In genomic region chr7:142353147-142354058, GRCh38 we compare ENCODE assay signal across 24 cellular contexts.
DNase-seq lines count a peak whose midpoint lies in the region; ATAC-seq and TF ChIP-seq lines count a peak whose summit lies in the region.
"Had no signal": no experiment of that assay in that cellular context is flagged by ENCODE, and none has a peak within 500 bp of the region (broad histone marks: within the 10 kb centered on the region; RNA-seq: fewer than 3 reads in every experiment).

No MANE protein-coding gene starts in this region.

- peak overlapping the region; percentile 56 for H3K4me3 Mint-ChIP-seq in activated CD4-positive, alpha-beta T cell treated with anti-CD3 and anti-CD28 coated beads for 36 hours
- peak overlapping the region; percentile 13 to 85 (median 48) for H3K4me3 Mint-ChIP-seq in CD4-positive, CD25-positive, alpha-beta regulatory T cell
- H3K4me3 Mint-ChIP-seq in T-cell: peak overlapping the region; percentile 52 to 73 (median 62)
- H3K4me3 Mint-ChIP-seq in activated naive CD8-positive, alpha-beta T cell treated with anti-CD3 and anti-CD28 coated beads, Interleukin-2, amount 50 U/mL, for 24 hours: peak overlapping the region; percentile 75
- H3K4me3 Mint-ChIP-seq: mesothelial cell of epicardium, nephron progenitor cell had no signal

- H3K9me3 ChIP-seq in CD4-positive, CD25-positive, alpha-beta regulatory T cell (ENCODE audit: control insufficient read depth in 2 of 2, low read length in 2 of 2): no peaks in the 10 kb centered on the region
- no peaks in the 10 kb centered on the region for H3K9me3 ChIP-seq in esophagus muscularis mucosa
- H3K9me3 ChIP-seq: right lobe of liver, SJSA1, upper lobe of right lung had no signal

- no peaks in the 10 kb centered on the region for H3K36me3 Mint-ChIP-seq in activated CD4-positive, alpha-beta T cell treated with anti-CD3 and anti-CD28 coated beads for 36 hours (ENCODE audit: low read depth)
- no peaks in the 10 kb centered on the region for H3K36me3 Mint-ChIP-seq in CD4-positive, CD25-positive, alpha-beta regulatory T cell
- no peaks in the 10 kb centered on the region for H3K36me3 Mint-ChIP-seq in T-cell
- no peaks in the 10 kb centered on the region for H3K36me3 Mint-ChIP-seq in activated naive CD8-positive, alpha-beta T cell treated with anti-CD3 and anti-CD28 coated beads, Interleukin-2, amount 50 U/mL, for 24 hours (ENCODE audit: low read depth)
- H3K36me3 Mint-ChIP-seq: mesothelial cell of epicardium had no signal

- intact Hi-C loops in activated CD4-positive, alpha-beta T cell treated with anti-CD3 and anti-CD28 coated beads for 36 hours (cut with DNase I, micrococcal nuclease): no loop called here
- intact Hi-C loops in esophagus muscularis mucosa (cut with DNase I) (no loop called here), posterior vena cava (cut with DNase I) (loop anchor here in 1 of 2 donors (1.0 kb wide), 1 partner anchor 29 kb away; no protein-coding TSS in a partner anchor)

- H3K4me1 ChIP-seq in CD4-positive, CD25-positive, alpha-beta regulatory T cell (ENCODE audit: control insufficient read depth, insufficient read depth, low read length, poor library complexity, severe bottlenecking): peaks cover 5% of the 10 kb centered on the region
- no peaks in the 10 kb centered on the region for H3K4me1 ChIP-seq in esophagus muscularis mucosa
- H3K4me1 ChIP-seq: right lobe of liver, SJSA1, upper lobe of right lung had no signal

- no peak for DNase-seq in activated CD4-positive, alpha-beta T cell treated with anti-CD3 and anti-CD28 coated beads for 36 hours
- no peak for DNase-seq in activated CD4-positive, alpha-beta T cell treated with anti-CD3 and anti-CD28 coated beads for 1 hour
- no peak for DNase-seq in CD4-positive, CD25-positive, alpha-beta regulatory T cell
- DNase-seq in T-cell (no peak), esophagus muscularis mucosa (ENCODE audit: extremely low spot score) (no peak), iPS-NIHi7 (ENCODE audit: extremely low spot score) (no peak), posterior vena cava (ENCODE audit: low spot score) (no peak)
- DNase-seq in activated naive CD8-positive, alpha-beta T cell treated with anti-CD3 and anti-CD28 coated beads, Interleukin-2, amount 50 U/mL, for 24 hours: no peak
- DNase-seq: 8988T, activated gamma-delta T cell, AML-193, erythroblast, foreskin keratinocyte, hypothalamus, left ventricle myocardium superior, NCI-H1105 treated with DMSO at 0.1 percent for 48 hours, NCI-H2081, NCI-H446 treated with DMSO at 0.1 percent for 48 hours, nephron progenitor cell, right lobe of liver, upper lobe of right lung had no signal

- no peak for TF ChIP-seq EP300 in esophagus muscularis mucosa (IDR thresholded peaks at IDR 0.05)

- no peak for TF ChIP-seq CTCF in esophagus muscularis mucosa (IDR thresholded peaks at IDR 0.05)

- H3K4me1 Mint-ChIP-seq in activated CD4-positive, alpha-beta T cell treated with anti-CD3 and anti-CD28 coated beads for 36 hours: peaks cover 29% of the 10 kb centered on the region
- H3K4me1 Mint-ChIP-seq in CD4-positive, CD25-positive, alpha-beta regulatory T cell: peaks cover 6 to 42% (median 19%) of the 10 kb centered on the region in 4 donors
- H3K4me1 Mint-ChIP-seq in T-cell: peaks cover 35 to 43% (median 37%) of the 10 kb centered on the region in 3 donors
- H3K4me1 Mint-ChIP-seq in activated naive CD8-positive, alpha-beta T cell treated with anti-CD3 and anti-CD28 coated beads, Interleukin-2, amount 50 U/mL, for 24 hours: peaks cover 27% of the 10 kb centered on the region

- H3K36me3 ChIP-seq in CD4-positive, CD25-positive, alpha-beta regulatory T cell (ENCODE audit: control insufficient read depth, insufficient read depth, low read length): no peaks in the 10 kb centered on the region
- H3K36me3 ChIP-seq in esophagus muscularis mucosa: no peaks in the 10 kb centered on the region
- H3K36me3 ChIP-seq: right lobe of liver, SJSA1, upper lobe of right lung had no signal

- H3K27me3 Mint-ChIP-seq in activated CD4-positive, alpha-beta T cell treated with anti-CD3 and anti-CD28 coated beads for 36 hours: peaks cover 2% of the 10 kb centered on the region
- H3K27me3 Mint-ChIP-seq in CD4-positive, CD25-positive, alpha-beta regulatory T cell: no peaks in the 10 kb centered on the region
- H3K27me3 Mint-ChIP-seq in T-cell: peaks cover 0 to 14% of the 10 kb centered on the region in 2 donors
- peaks cover 3% of the 10 kb centered on the region for H3K27me3 Mint-ChIP-seq in activated naive CD8-positive, alpha-beta T cell treated with anti-CD3 and anti-CD28 coated beads, Interleukin-2, amount 50 U/mL, for 24 hours

- ATAC-seq in activated CD4-positive, alpha-beta T cell treated with anti-CD3 and anti-CD28 coated beads for 36 hours: peak; percentile 14
- peak; percentile 35 to 42 for ATAC-seq in CD4-positive, CD25-positive, alpha-beta regulatory T cell (ENCODE audit: low read depth in 2 of 2)
- peak; percentile 52 to 64 (median 58) for ATAC-seq in T-cell (replicated peaks in 1 of 4)
- ATAC-seq in activated naive CD8-positive, alpha-beta T cell treated with anti-CD3 and anti-CD28 coated beads, Interleukin-2, amount 50 U/mL, for 24 hours: no peak
- ATAC-seq: foreskin keratinocyte, left ventricle myocardium superior, Panc1, right lobe of liver, upper lobe of right lung had no signal

- WGBS in esophagus muscularis mucosa: 72% methylated on average over 15 of the region's 15 CpGs

- H3K27ac Mint-ChIP-seq in activated CD4-positive, alpha-beta T cell treated with anti-CD3 and anti-CD28 coated beads for 36 hours: peak overlapping the region; percentile 53
- peak overlapping the region; percentile 63 to 89 (median 81) for H3K27ac Mint-ChIP-seq in CD4-positive, CD25-positive, alpha-beta regulatory T cell
- peak overlapping the region; percentile 85 to 89 for H3K27ac Mint-ChIP-seq in T-cell
- peak overlapping the region; percentile 75 for H3K27ac Mint-ChIP-seq in activated naive CD8-positive, alpha-beta T cell treated with anti-CD3 and anti-CD28 coated beads, Interleukin-2, amount 50 U/mL, for 24 hours
- H3K27ac Mint-ChIP-seq: mesothelial cell of epicardium, nephron progenitor cell had no signal

- H3K4me3 ChIP-seq in CD4-positive, CD25-positive, alpha-beta regulatory T cell (ENCODE audit: low read depth, low read length): peak overlapping the region; percentile 64
- H3K4me3 ChIP-seq in esophagus muscularis mucosa: no peak overlapping the region
- H3K4me3 ChIP-seq: right lobe of liver, SJSA1, upper lobe of right lung had no signal

- H3K27me3 ChIP-seq in CD4-positive, CD25-positive, alpha-beta regulatory T cell (ENCODE audit: control insufficient read depth, insufficient read depth, low read length): peaks cover 2% of the 10 kb centered on the region
- no peaks in the 10 kb centered on the region for H3K27me3 ChIP-seq in esophagus muscularis mucosa
- H3K27me3 ChIP-seq: foreskin keratinocyte, right lobe of liver had no signal

- H3K27ac ChIP-seq in CD4-positive, CD25-positive, alpha-beta regulatory T cell (ENCODE audit: insufficient read depth, low read length, poor library complexity, severe bottlenecking): peak overlapping the region; percentile 39
- no peak overlapping the region for H3K27ac ChIP-seq in esophagus muscularis mucosa (replicated peaks in 1 of 4)
- H3K27ac ChIP-seq: foreskin keratinocyte, right lobe of liver, SJSA1, upper lobe of right lung had no signal

- CTCF ChIA-PET in activated CD4-positive, alpha-beta T cell treated with anti-CD3 and anti-CD28 coated beads for 36 hours (lab: Charles Lee): interaction anchor here (0.6 to 3.4 kb wide), 9 partner anchors 9 to 1230 kb away, joined by 3 to 19 read pairs (median 4); no protein-coding TSS in a partner anchor
- CTCF ChIA-PET in T-cell (lab: Charles Lee): interaction anchor here (0.6 to 1.1 kb wide), 4 partner anchors 8 to 102 kb away, joined by 3 to 7 read pairs (median 4); no protein-coding TSS in a partner anchor

- POLR2A ChIA-PET in activated CD4-positive, alpha-beta T cell treated with anti-CD3 and anti-CD28 coated beads for 36 hours (lab: Charles Lee): interaction anchor here (0.7 kb wide), 1 partner anchor 16 kb away, joined by 3 read pairs; no protein-coding TSS in a partner anchor
- POLR2A ChIA-PET in T-cell (lab: Charles Lee): no interaction called here

- no peak for TF ChIP-seq POLR2A in esophagus muscularis mucosa (IDR thresholded peaks at IDR 0.05; ENCODE audit: low read depth)

- no peaks in the 10 kb centered on the region for H3K9me3 Mint-ChIP-seq in activated CD4-positive, alpha-beta T cell treated with anti-CD3 and anti-CD28 coated beads for 36 hours (ENCODE audit: low read depth)
- H3K9me3 Mint-ChIP-seq in CD4-positive, CD25-positive, alpha-beta regulatory T cell: no peaks in the 10 kb centered on the region
- no peaks in the 10 kb centered on the region for H3K9me3 Mint-ChIP-seq in T-cell
- no peaks in the 10 kb centered on the region for H3K9me3 Mint-ChIP-seq in activated naive CD8-positive, alpha-beta T cell treated with anti-CD3 and anti-CD28 coated beads, Interleukin-2, amount 50 U/mL, for 24 hours
- H3K9me3 Mint-ChIP-seq: mesothelial cell of epicardium, nephron progenitor cell had no signal
